1 cellular context compared by ENCODE assay signal in the genomic region with DNA sequence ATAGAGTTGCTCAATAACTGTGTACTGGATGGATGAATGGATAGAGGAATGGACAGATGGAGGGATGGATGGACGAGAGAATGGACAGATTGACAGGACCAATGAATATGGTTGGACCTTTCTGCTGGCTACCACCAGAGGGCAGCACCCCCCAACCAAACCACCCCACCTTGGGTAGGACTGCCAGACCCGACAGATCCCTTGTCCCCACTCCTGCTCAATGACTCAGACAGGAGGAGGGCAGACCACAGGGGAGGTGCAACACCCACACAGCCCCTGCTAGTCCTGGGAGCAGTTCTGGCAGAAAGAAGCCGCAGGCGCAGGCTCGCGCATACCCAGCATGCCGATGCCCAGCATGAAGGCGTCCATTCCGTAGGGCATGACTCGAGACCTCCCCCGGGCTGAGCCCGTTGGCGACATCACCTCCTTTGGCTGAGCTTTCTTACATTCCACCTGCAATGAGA.
TF ChIP-seq lines count a peak whose summit lies in the region.

No MANE protein-coding gene starts in this region.

TF ChIP-seq in SK-N-SH, 30 proteins besides CTCF, POLR2A, EP300 and RAD21 (continued from another document):
- TF ChIP-seq, protein P1, sequence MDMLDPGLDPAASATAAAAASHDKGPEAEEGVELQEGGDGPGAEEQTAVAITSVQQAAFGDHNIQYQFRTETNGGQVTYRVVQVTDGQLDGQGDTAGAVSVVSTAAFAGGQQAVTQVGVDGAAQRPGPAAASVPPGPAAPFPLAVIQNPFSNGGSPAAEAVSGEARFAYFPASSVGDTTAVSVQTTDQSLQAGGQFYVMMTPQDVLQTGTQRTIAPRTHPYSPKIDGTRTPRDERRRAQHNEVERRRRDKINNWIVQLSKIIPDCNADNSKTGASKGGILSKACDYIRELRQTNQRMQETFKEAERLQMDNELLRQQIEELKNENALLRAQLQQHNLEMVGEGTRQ (IDR thresholded peaks at IDR 0.05; ENCODE audit: borderline replicate concordance, low read depth, low read length): no peak
- TF ChIP-seq, protein P2, sequence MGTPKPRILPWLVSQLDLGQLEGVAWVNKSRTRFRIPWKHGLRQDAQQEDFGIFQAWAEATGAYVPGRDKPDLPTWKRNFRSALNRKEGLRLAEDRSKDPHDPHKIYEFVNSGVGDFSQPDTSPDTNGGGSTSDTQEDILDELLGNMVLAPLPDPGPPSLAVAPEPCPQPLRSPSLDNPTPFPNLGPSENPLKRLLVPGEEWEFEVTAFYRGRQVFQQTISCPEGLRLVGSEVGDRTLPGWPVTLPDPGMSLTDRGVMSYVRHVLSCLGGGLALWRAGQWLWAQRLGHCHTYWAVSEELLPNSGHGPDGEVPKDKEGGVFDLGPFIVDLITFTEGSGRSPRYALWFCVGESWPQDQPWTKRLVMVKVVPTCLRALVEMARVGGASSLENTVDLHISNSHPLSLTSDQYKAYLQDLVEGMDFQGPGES (IDR thresholded peaks at IDR 0.05; ENCODE audit: low read depth, low read length): no peak
- no peak for TF ChIP-seq EZH2phosphoT487 (IDR thresholded peaks at IDR 0.05; ENCODE audit: borderline replicate concordance, low read depth)
- TF ChIP-seq SMC3 (IDR thresholded peaks at IDR 0.05; ENCODE audit: low read depth, low read length): peak; percentile 94
- TF ChIP-seq JUND (IDR thresholded peaks at IDR 0.05): no peak
- TF ChIP-seq CHD2 (IDR thresholded peaks at IDR 0.05; ENCODE audit: low read length, partially characterized antibody): no peak
- TF ChIP-seq, protein P3, sequence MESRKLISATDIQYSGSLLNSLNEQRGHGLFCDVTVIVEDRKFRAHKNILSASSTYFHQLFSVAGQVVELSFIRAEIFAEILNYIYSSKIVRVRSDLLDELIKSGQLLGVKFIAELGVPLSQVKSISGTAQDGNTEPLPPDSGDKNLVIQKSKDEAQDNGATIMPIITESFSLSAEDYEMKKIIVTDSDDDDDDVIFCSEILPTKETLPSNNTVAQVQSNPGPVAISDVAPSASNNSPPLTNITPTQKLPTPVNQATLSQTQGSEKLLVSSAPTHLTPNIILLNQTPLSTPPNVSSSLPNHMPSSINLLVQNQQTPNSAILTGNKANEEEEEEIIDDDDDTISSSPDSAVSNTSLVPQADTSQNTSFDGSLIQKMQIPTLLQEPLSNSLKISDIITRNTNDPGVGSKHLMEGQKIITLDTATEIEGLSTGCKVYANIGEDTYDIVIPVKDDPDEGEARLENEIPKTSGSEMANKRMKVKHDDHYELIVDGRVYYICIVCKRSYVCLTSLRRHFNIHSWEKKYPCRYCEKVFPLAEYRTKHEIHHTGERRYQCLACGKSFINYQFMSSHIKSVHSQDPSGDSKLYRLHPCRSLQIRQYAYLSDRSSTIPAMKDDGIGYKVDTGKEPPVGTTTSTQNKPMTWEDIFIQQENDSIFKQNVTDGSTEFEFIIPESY (IDR thresholded peaks at IDR 0.05; ENCODE audit: borderline replicate concordance, low read depth): no peak
- peak; percentile 26; the same call in 1 of the 2 replicates for TF ChIP-seq RCOR1 (IDR thresholded peaks at IDR 0.05; ENCODE audit: low read length)
- no peak for TF ChIP-seq FOXM1 (IDR thresholded peaks at IDR 0.05; ENCODE audit: low read depth)
- TF ChIP-seq, protein P4, sequence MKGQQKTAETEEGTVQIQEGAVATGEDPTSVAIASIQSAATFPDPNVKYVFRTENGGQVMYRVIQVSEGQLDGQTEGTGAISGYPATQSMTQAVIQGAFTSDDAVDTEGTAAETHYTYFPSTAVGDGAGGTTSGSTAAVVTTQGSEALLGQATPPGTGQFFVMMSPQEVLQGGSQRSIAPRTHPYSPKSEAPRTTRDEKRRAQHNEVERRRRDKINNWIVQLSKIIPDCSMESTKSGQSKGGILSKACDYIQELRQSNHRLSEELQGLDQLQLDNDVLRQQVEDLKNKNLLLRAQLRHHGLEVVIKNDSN (IDR thresholded peaks at IDR 0.05; ENCODE audit: borderline replicate concordance, low read depth): no peak
- TF ChIP-seq RFX5 (IDR thresholded peaks at IDR 0.05; ENCODE audit: low read length): no peak
- no peak for TF ChIP-seq MXI1 (IDR thresholded peaks at IDR 0.05; ENCODE audit: low read depth, low read length)
- TF ChIP-seq MEF2A (IDR thresholded peaks at IDR 0.05; ENCODE audit: borderline replicate concordance, low read depth): no peak
